17 cellular contexts compared by ENCODE assay signal in the genomic region with DNA sequence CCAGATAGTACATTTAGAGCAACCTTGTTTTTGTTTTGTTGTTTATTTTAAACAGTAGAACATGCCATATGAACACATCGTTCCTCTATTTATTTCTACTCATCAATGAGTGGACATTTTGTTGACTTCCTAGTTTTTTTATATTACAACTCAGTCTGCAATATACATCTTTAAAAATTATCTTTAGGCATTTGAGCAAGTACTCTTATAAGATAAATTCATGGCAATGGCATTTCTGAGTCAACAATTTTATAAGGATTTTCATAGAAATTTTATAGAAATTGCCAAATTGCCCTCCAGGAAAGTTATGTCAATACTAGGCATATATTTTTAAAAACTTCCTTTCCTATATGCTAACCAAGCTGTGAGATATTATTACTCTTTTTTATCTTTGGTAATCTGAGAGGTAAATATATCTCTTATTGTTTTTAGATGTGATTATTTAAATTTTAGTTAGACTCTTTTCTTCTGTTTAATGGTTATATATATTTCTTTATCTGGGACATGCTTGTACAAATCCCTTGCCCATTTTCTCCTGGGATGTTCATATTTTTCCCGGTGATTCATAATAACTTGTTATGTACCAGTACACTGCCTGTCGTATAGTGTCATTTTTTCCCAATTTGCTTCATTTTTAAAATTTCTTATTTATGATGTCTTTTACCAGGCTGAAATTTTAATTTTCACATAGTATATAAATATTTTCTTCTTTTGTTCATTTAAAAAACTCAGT.
"Had no signal": no experiment of that assay in that cellular context is flagged by ENCODE, and none has a peak within 500 bp of the region (broad histone marks: within the 10 kb centered on the region; RNA-seq: fewer than 3 reads in every experiment).

No MANE protein-coding gene starts in this region.

- H3K27me3 ChIP-seq: esophagus squamous epithelium, right lobe of liver, stomach had no signal

- H3K27ac ChIP-seq: esophagus squamous epithelium, psoas muscle, right lobe of liver, stomach had no signal

- H3K4me1 ChIP-seq: esophagus squamous epithelium, psoas muscle, right lobe of liver had no signal

- ATAC-seq: naive thymus-derived CD4-positive, alpha-beta T cell; psoas muscle; right lobe of liver had no signal

- FAIRE-seq: endometrium had no signal

- H3K4me3 ChIP-seq: esophagus squamous epithelium, psoas muscle, right lobe of liver, stomach had no signal

- H3K9me3 ChIP-seq: esophagus squamous epithelium, right lobe of liver, stomach had no signal

- DNase-seq: effector memory CD4-positive, alpha-beta T cell; esophagus squamous epithelium; foreskin melanocyte; head of caudate nucleus; hippocampal formation; kidney glomerular epithelial cell; naive thymus-derived CD4-positive, alpha-beta T cell; nephron progenitor cell; psoas muscle; retina; right lobe of liver; stimulated activated CD4-positive, alpha-beta T cell treated with anti-CD3 and anti-CD28 coated beads, Interleukin-2, amount 100 ng/mL, for 24 hours; stimulated activated CD4-positive, alpha-beta T cell treated with anti-CD3 and anti-CD28 coated beads, Interleukin-4, amount 100 ng/mL, for 4 hours; stimulated activated naive CD4-positive, alpha-beta T cell; stomach; trophoblast cell had no signal

- H3K36me3 ChIP-seq: esophagus squamous epithelium, right lobe of liver, stomach had no signal
